20 cellular contexts compared by ENCODE assay signal in genomic region chr19:48108997-48109782, GRCh38. TPM values are rescaled to one million over a fixed set of nuclear protein-coding genes. Genes with fewer than 3 reads are reported as not detected.
DNase-seq lines count a peak whose midpoint lies in the region; ATAC-seq and TF ChIP-seq lines count a peak whose summit lies in the region.
"Had no signal": no experiment of that assay in that cellular context is flagged by ENCODE, and none has a peak within 500 bp of the region (broad histone marks: within the 10 kb centered on the region; RNA-seq: fewer than 3 reads in every experiment).

No MANE protein-coding gene starts in this region.

- CTCF ChIA-PET in activated naive CD4-positive, alpha-beta T cell treated with anti-CD3 and anti-CD28 coated beads, Interleukin-2, amount 10 ng/mL, durations not matched to agents 7 days and 5 days (lab: Charles Lee), result interaction anchor here (1.0 to 2.6 kb wide), 8 partner anchors 14 to 152 kb away, joined by 3 to 12 read pairs (median 4); no protein-coding TSS in a partner anchor

- peak overlapping the region; percentile 36 to 48 for H3K27ac Mint-ChIP-seq in activated naive CD4-positive, alpha-beta T cell treated with anti-CD3 and anti-CD28 coated beads, Interleukin-2, amount 50 U/mL, for 72 hours
- no peak overlapping the region for H3K27ac Mint-ChIP-seq in activated naive CD4-positive, alpha-beta T cell treated with anti-CD3 and anti-CD28 coated beads, Interleukin-2, amount 10 ng/mL, durations not matched to agents 7 days and 5 days
- no peak overlapping the region for H3K27ac Mint-ChIP-seq in central memory CD8-positive, alpha-beta T cell (ENCODE audit: low read depth)
- H3K27ac Mint-ChIP-seq in osteocyte (ENCODE audit: unreplicated experiment), result no peak overlapping the region

- peaks cover 15% of the 10 kb centered on the region for H3K4me1 Mint-ChIP-seq in activated naive CD4-positive, alpha-beta T cell treated with anti-CD3 and anti-CD28 coated beads, Interleukin-2, amount 10 ng/mL, durations not matched to agents 7 days and 5 days
- H3K4me1 Mint-ChIP-seq in central memory CD8-positive, alpha-beta T cell, result peaks cover 5% of the 10 kb centered on the region
- H3K4me1 Mint-ChIP-seq in osteocyte (ENCODE audit: unreplicated experiment), result peaks cover 15% of the 10 kb centered on the region

- H3K27me3 ChIP-seq in stomach smooth muscle (ENCODE audit: control insufficient read depth in 1 of 2, insufficient read depth in 2 of 2, low read length in 2 of 2), result no peaks in the 10 kb centered on the region
- H3K27me3 ChIP-seq: body of pancreas, esophagus muscularis mucosa had no signal

- H3K9ac ChIP-seq in stomach smooth muscle (ENCODE audit: low read length in 2 of 2), result no peak overlapping the region
- H3K9ac ChIP-seq: GM23248, KMS-11 had no signal

- DNase-seq in activated naive CD4-positive, alpha-beta T cell treated with anti-CD3 and anti-CD28 coated beads, Interleukin-2, amount 50 U/mL, for 72 hours (ENCODE audit: low spot score in 2 of 2), result no peak
- no peak for DNase-seq in activated naive CD4-positive, alpha-beta T cell treated with anti-CD3 and anti-CD28 coated beads, Interleukin-2, amount 10 ng/mL, durations not matched to agents 7 days and 5 days
- DNase-seq in M059J (ENCODE audit: low read depth) (peak; percentile 73), activated gamma-delta T cell treated with Interleukin-2 at 50 U/mL for 16 hours (no peak), osteocyte (ENCODE audit: extremely low spot score, unreplicated experiment) (no peak)
- no peak for DNase-seq in central memory CD8-positive, alpha-beta T cell (ENCODE audit: low spot score in 2 of 2)
- DNase-seq: activated CD4-positive, alpha-beta T cell treated with anti-CD3 and anti-CD28 coated beads, Interleukin-2, amount 50 U/mL, for 4 hours; body of pancreas; dermis blood vessel endothelial cell; glutamatergic neuron; GM23248; naive thymus-derived CD4-positive, alpha-beta T cell; NCI-H1436; substantia nigra had no signal

- H3K36me3 ChIP-seq in stomach smooth muscle (ENCODE audit: control insufficient read depth in 2 of 2, insufficient read depth in 2 of 2, low read length in 2 of 2), result peaks cover 1 to 4% of the 10 kb centered on the region in 2 donors
- H3K36me3 ChIP-seq: prostate gland had no signal

- H3K4me3 Mint-ChIP-seq in activated naive CD4-positive, alpha-beta T cell treated with anti-CD3 and anti-CD28 coated beads, Interleukin-2, amount 10 ng/mL, durations not matched to agents 7 days and 5 days, result no peak overlapping the region
- H3K4me3 Mint-ChIP-seq in central memory CD8-positive, alpha-beta T cell, result peak overlapping the region; percentile 18
- H3K4me3 Mint-ChIP-seq in osteocyte (ENCODE audit: unreplicated experiment), result no peak overlapping the region

- H3K27ac ChIP-seq in stomach smooth muscle (ENCODE audit: low read length), result peak overlapping the region; percentile 96
- H3K27ac ChIP-seq: GM23248, HL-60, KMS-11 had no signal

- no peak for ATAC-seq in activated naive CD4-positive, alpha-beta T cell treated with anti-CD3 and anti-CD28 coated beads, Interleukin-2, amount 50 U/mL, for 72 hours
- ATAC-seq in central memory CD8-positive, alpha-beta T cell (replicated peaks; ENCODE audit: extremely low read depth, poor library complexity, severe bottlenecking), result no peak
- ATAC-seq in HG02981 (IDR thresholded peaks at IDR 0.05; ENCODE audit: unreplicated experiment), result no peak
- ATAC-seq: body of pancreas; naive thymus-derived CD4-positive, alpha-beta T cell had no signal

- no peaks in the 10 kb centered on the region for H3K36me3 Mint-ChIP-seq in activated naive CD4-positive, alpha-beta T cell treated with anti-CD3 and anti-CD28 coated beads, Interleukin-2, amount 50 U/mL, for 72 hours
- peaks cover 3% of the 10 kb centered on the region for H3K36me3 Mint-ChIP-seq in activated naive CD4-positive, alpha-beta T cell treated with anti-CD3 and anti-CD28 coated beads, Interleukin-2, amount 10 ng/mL, durations not matched to agents 7 days and 5 days
- H3K36me3 Mint-ChIP-seq in central memory CD8-positive, alpha-beta T cell (ENCODE audit: insufficient read depth), result peaks cover 7% of the 10 kb centered on the region
- no peaks in the 10 kb centered on the region for H3K36me3 Mint-ChIP-seq in osteocyte (ENCODE audit: unreplicated experiment)

- no peaks in the 10 kb centered on the region for H3K27me3 Mint-ChIP-seq in activated naive CD4-positive, alpha-beta T cell treated with anti-CD3 and anti-CD28 coated beads, Interleukin-2, amount 10 ng/mL, durations not matched to agents 7 days and 5 days
- peaks cover 7% of the 10 kb centered on the region for H3K27me3 Mint-ChIP-seq in central memory CD8-positive, alpha-beta T cell
- no peaks in the 10 kb centered on the region for H3K27me3 Mint-ChIP-seq in osteocyte (ENCODE audit: unreplicated experiment)
- H3K27me3 Mint-ChIP-seq: naive thymus-derived CD4-positive, alpha-beta T cell had no signal

- no peaks in the 10 kb centered on the region for H3K9me3 Mint-ChIP-seq in activated naive CD4-positive, alpha-beta T cell treated with anti-CD3 and anti-CD28 coated beads, Interleukin-2, amount 50 U/mL, for 72 hours
- H3K9me3 Mint-ChIP-seq in activated naive CD4-positive, alpha-beta T cell treated with anti-CD3 and anti-CD28 coated beads, Interleukin-2, amount 10 ng/mL, durations not matched to agents 7 days and 5 days, result no peaks in the 10 kb centered on the region
- H3K9me3 Mint-ChIP-seq in central memory CD8-positive, alpha-beta T cell, result no peaks in the 10 kb centered on the region
- no peaks in the 10 kb centered on the region for H3K9me3 Mint-ChIP-seq in osteocyte (ENCODE audit: unreplicated experiment)
- H3K9me3 Mint-ChIP-seq: naive thymus-derived CD4-positive, alpha-beta T cell had no signal

- no peak for TF ChIP-seq CTCF in osteocyte (IDR thresholded peaks at IDR 0.05)

- H3K9me3 ChIP-seq in stomach smooth muscle (ENCODE audit: control insufficient read depth in 2 of 2, low read length in 2 of 2), result no peaks in the 10 kb centered on the region
- H3K9me3 ChIP-seq: body of pancreas, esophagus muscularis mucosa, prostate gland had no signal

- peaks cover 32% of the 10 kb centered on the region for H3K4me1 ChIP-seq in stomach smooth muscle (ENCODE audit: control insufficient read depth, insufficient read depth, low read length)

- H3K4me3 ChIP-seq in stomach smooth muscle (ENCODE audit: low read length in 2 of 2), result peak overlapping the region in 1 of 2 donors; percentile 89
- H3K4me3 ChIP-seq: body of pancreas, GM23248, prostate gland had no signal

RNA-seq across cellular contexts. Expression of gene PLA2G4C, which starts 1.4 kb away (rescaled TPM):
- 10 to 100 TPM; 16.7 to 35.2 TPM for total RNA-seq in activated naive CD4-positive, alpha-beta T cell treated with anti-CD3 and anti-CD28 coated beads, Interleukin-2, amount 50 U/mL, for 72 hours
- 14.7 and 22.8 TPM in 2 replicates for total RNA-seq in M059J (2014; rRNA removed; shearing (Covaris generic))
- total RNA-seq in osteocyte, result 4.8 and 5.5 TPM in 2 replicates

Comparison
In these comparisons a context has a peak if more than half of its experiments do, and no peak if none do; other contexts are left out.
1. H3K27ac Mint-ChIP-seq: peak in activated naive CD4-positive, alpha-beta T cell treated with anti-CD3 and anti-CD28 coated beads, Interleukin-2, amount 50 U/mL, for 72 hours (2 of 2); none in activated naive CD4-positive, alpha-beta T cell treated with anti-CD3 and anti-CD28 coated beads, Interleukin-2, amount 10 ng/mL, durations not matched to agents 7 days and 5 days (single experiment), central memory CD8-positive, alpha-beta T cell (single experiment) and osteocyte (single experiment).